In the genomic region with DNA sequence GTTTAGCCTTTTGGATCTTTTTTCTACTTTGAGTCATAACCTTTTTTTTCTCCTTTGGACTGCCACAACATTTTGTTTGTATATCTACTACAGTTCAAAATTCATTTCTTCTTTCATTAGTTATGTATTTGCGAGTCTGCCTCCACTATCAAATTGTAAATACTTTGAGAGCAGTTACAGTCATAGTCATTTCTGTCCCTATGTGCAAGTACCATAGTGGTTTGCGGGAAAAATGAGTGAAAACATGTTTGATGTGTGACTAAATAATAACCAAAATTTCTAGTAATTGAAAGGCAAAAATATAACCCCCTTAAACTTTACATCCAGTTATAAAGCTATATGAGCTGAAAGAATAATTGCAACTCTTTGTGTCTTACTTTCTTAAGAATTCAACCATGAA, we compare ENCODE assay signal across 34 cellular contexts. TPM values are rescaled to one million over a fixed set of nuclear protein-coding genes. Genes with fewer than 3 reads are reported as not detected.
DNase-seq lines count a peak whose midpoint lies in the region; ATAC-seq and TF ChIP-seq lines count a peak whose summit lies in the region.
"Had no signal": no experiment of that assay in that cellular context is flagged by ENCODE, and none has a peak within 500 bp of the region (broad histone marks: within the 10 kb centered on the region; RNA-seq: fewer than 3 reads in every experiment).

No MANE protein-coding gene starts in this region.

- H3K27me3 ChIP-seq in ACC112 (ENCODE audit: insufficient read depth, low read length), result no peaks in the 10 kb centered on the region
- no peaks in the 10 kb centered on the region for H3K27me3 ChIP-seq in OCI-LY3 (ENCODE audit: low read depth, low read length)
- H3K27me3 ChIP-seq in heart left ventricle, result no peaks in the 10 kb centered on the region
- H3K27me3 ChIP-seq: gastrocnemius medialis had no signal

- no peak for TF ChIP-seq POLR2A in heart left ventricle (IDR thresholded peaks at IDR 0.05)

- H3K4me2 ChIP-seq in OCI-LY3 (ENCODE audit: low read length), result peak overlapping the region; percentile 23; the same call in 1 of the 2 replicates
- H3K4me2 ChIP-seq: GM23338 had no signal

- H3K36me3 ChIP-seq in ACC112 (ENCODE audit: insufficient read depth, low read length), result no peaks in the 10 kb centered on the region
- H3K36me3 ChIP-seq in OCI-LY3 (replicated peaks; ENCODE audit: low read depth, low read length), result no peaks in the 10 kb centered on the region
- no peaks in the 10 kb centered on the region for H3K36me3 ChIP-seq in heart left ventricle
- H3K36me3 ChIP-seq: gastrocnemius medialis had no signal

- ATAC-seq in GM18907 (IDR thresholded peaks at IDR 0.05; ENCODE audit: unreplicated experiment), result peak; percentile 67
- peak; percentile 86 for ATAC-seq in HG02938 (IDR thresholded peaks at IDR 0.05; ENCODE audit: unreplicated experiment)
- no peak for ATAC-seq in heart left ventricle
- ATAC-seq in sciatic nerve, result no peak
- ATAC-seq: gastrocnemius medialis; GM23338; naive thymus-derived CD8-positive, alpha-beta T cell; stimulated activated naive CD8-positive, alpha-beta T cell treated with anti-CD3 and anti-CD28 coated beads, Interleukin-15, Interleukin-2, amounts not matched to agents 100 U/mL and 50 U/mL, for 24 hours had no signal

- H3K27ac ChIP-seq in ACC112 (ENCODE audit: low read depth, low read length), result no peak overlapping the region
- H3K27ac ChIP-seq in OCI-LY3 (ENCODE audit: low read length), result no peak overlapping the region
- H3K27ac ChIP-seq in heart left ventricle, result no peak overlapping the region
- H3K27ac ChIP-seq: gastrocnemius medialis had no signal

- H3K4me3 ChIP-seq in ACC112 (ENCODE audit: low read depth, low read length) (no peak overlapping the region), OCI-LY3 (ENCODE audit: low read length) (no peak overlapping the region), heart left ventricle (no peak overlapping the region)
- H3K4me3 ChIP-seq: gastrocnemius medialis, GM23338 had no signal

- no peak overlapping the region for H3K9ac ChIP-seq in OCI-LY3 (ENCODE audit: low read length)

- intact Hi-C loops in heart left ventricle (cut with DNase I) (no loop called here), sciatic nerve (cut with DNase I) (no loop called here)

- H3K79me2 ChIP-seq in ACC112 (ENCODE audit: control insufficient read depth, insufficient read depth, low read length, unreplicated experiment), result no peaks in the 10 kb centered on the region
- H3K79me2 ChIP-seq in OCI-LY3 (ENCODE audit: low read length), result no peaks in the 10 kb centered on the region

- H4K20me1 ChIP-seq in OCI-LY3 (ENCODE audit: insufficient read depth, low read length), result no peaks in the 10 kb centered on the region

- no peaks in the 10 kb centered on the region for H3K9me3 ChIP-seq in OCI-LY3 (ENCODE audit: insufficient read depth, low read length)
- no peaks in the 10 kb centered on the region for H3K9me3 ChIP-seq in heart left ventricle
- H3K9me3 ChIP-seq: Caco-2, gastrocnemius medialis had no signal

- H3K4me1 ChIP-seq in ACC112 (ENCODE audit: control insufficient read depth, insufficient read depth, low read length, unreplicated experiment) (peaks cover 15% of the 10 kb centered on the region), OCI-LY3 (ENCODE audit: low read length) (peaks cover 31% of the 10 kb centered on the region), heart left ventricle (no peaks in the 10 kb centered on the region)
- H3K4me1 ChIP-seq: Caco-2, gastrocnemius medialis had no signal

- TF ChIP-seq CTCF in OCI-LY3 (IDR thresholded peaks at IDR 0.05; ENCODE audit: low read depth, low read length) (no peak), heart left ventricle (IDR thresholded peaks at IDR 0.05) (no peak)

- DNase-seq in stimulated activated CD4-positive, alpha-beta T cell treated with anti-CD3 and anti-CD28 coated beads, Interleukin-4, amount 100 ng/mL, for 1 hour, result no peak
- DNase-seq in heart left ventricle (no peak), NCI-H748 (lab: John Stamatoyannopoulos, UW; ENCODE audit: unreplicated experiment) (no peak), sciatic nerve (ENCODE audit: low spot score) (no peak)
- DNase-seq: 8988T; activated CD4-positive, alpha-beta T cell treated with anti-CD3 and anti-CD28 coated beads, Interleukin-2, amount 50 U/mL, for 4 hours; activated CD4-positive, CD25-positive, alpha-beta regulatory T cell; activated gamma-delta T cell treated with Interleukin-2 at 50 U/mL for 16 hours; activated naive CD8-positive, alpha-beta T cell treated with anti-CD3 and anti-CD28 coated beads, Interleukin-2, amount 10 ng/mL, durations not matched to agents 7 days and 5 days; activated T-cell treated with anti-CD3 and anti-CD28 coated beads, Interleukin-2, amount 50 U/mL, for 48 hours; aorta; Caco-2; DMS79 treated with DMSO at 0.1 percent for 48 hours; gastrocnemius medialis; GDM1; kidney glomerular epithelial cell; naive thymus-derived CD8-positive, alpha-beta T cell; NCI-H1092; NCI-H1694 treated with DMSO at 0.1 percent for 48 hours; NCI-H2171; NCI-H510A; OCI-M1; stimulated activated CD4-positive, alpha-beta T cell treated with anti-CD3 and anti-CD28 coated beads, Interleukin-15, amount 100 ng/mL, for 24 hours; stimulated activated naive CD8-positive, alpha-beta T cell treated with anti-CD3 and anti-CD28 coated beads, Interleukin-15, Interleukin-2, amounts not matched to agents 100 U/mL and 50 U/mL, for 24 hours had no signal

- peak overlapping the region; percentile 77 for H2AFZ ChIP-seq in ACC112 (ENCODE audit: low read length, unreplicated experiment)
- H2AFZ ChIP-seq in OCI-LY3 (ENCODE audit: low read depth, low read length), result no peak overlapping the region
- H2AFZ ChIP-seq: GM23338 had no signal

- 95 to 97% (median 96%) methylated on average over 2 of the region's 2 CpGs for WGBS in heart left ventricle, 4 donors

RNA-seq across cellular contexts. Expression of a gene that starts 45.8 kb away (rescaled TPM):
- total RNA-seq in heart left ventricle, result 10 to 100 TPM; 42.9 to 75.7 (median 57.1) TPM
- 10 to 100 TPM; 16.1 to 49.5 TPM for polyA plus RNA-seq in heart left ventricle
- 64.7 TPM for total RNA-seq in sciatic nerve

RNA-seq across cellular contexts. Expression of a gene that starts 46.9 kb away (rescaled TPM):
- total RNA-seq in heart left ventricle (1 to 10 TPM in 1 of 9 donors, under 1 TPM in 1, not detected in 7; 0.43 to 1.1 TPM), sciatic nerve (0.89 TPM)
- polyA plus RNA-seq in heart left ventricle, result under 1 TPM in 1 of 2 donors, not detected in 1; 0.17 TPM
- total RNA-seq: activated naive CD8-positive, alpha-beta T cell treated with anti-CD3 and anti-CD28 coated beads, Interleukin-2, amount 10 ng/mL, durations not matched to agents 7 days and 5 days; bronchial epithelial cell; gastrocnemius medialis; GM23338; lower leg skin; naive thymus-derived CD8-positive, alpha-beta T cell; T-helper 1 cell treated with Interleukin-12 subunit alpha and Interleukin-12 subunit beta and Interleukin-4 antibody, amounts not matched to agents 30 ng/mL and 1 ng/mL, for 36 hours; temporal lobe had no signal
- polyA plus RNA-seq: CD14-positive monocyte; naive thymus-derived CD8-positive, alpha-beta T cell had no signal

Comparison
In these comparisons a context has a peak if more than half of its experiments do, and no peak if none do; other contexts are left out.
1. ATAC-seq: peak in GM18907 (single experiment) and HG02938 (single experiment); none in heart left ventricle (0 of 4) and sciatic nerve (single experiment).